ENCODE assay signal across 1 cellular context in the genomic region with DNA sequence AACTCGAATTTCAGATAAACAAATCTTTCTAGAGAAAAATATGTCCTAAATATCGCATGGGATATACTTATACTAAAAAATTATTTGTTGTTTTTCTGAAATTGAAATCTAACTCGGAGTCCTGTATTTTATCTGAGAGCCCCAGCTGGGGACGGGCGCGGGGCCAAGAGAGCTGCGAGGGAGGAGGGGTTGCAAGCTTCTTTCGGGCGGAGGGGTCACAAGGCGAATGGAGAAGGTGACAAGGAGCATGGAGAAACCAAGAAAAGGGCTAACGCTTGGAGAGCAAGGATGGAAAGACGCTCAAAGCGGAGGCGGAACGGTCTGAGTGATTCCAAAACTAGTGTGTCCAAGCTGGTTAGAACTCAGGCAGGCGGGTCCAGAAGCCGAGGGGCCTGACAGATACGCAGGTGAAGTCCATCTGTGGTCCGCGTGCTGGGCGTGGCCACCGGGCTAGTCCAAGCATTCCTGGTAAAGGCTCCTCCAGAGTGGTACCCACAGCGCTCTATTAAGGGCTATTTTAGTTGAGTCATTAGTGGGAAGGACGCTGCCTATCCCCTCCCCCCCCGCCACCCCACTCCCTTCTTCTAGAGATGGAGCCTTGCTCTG.
TF ChIP-seq lines count a peak whose summit lies in the region.

No MANE protein-coding gene starts in this region.

TF ChIP-seq in K562, 482 proteins besides CTCF, POLR2A, EP300 and RAD21 (continued from another document):
- no peak for TF ChIP-seq THAP12 (CRISPR knock-in tag; IDR thresholded peaks at IDR 0.05)
- TF ChIP-seq, protein P1, sequence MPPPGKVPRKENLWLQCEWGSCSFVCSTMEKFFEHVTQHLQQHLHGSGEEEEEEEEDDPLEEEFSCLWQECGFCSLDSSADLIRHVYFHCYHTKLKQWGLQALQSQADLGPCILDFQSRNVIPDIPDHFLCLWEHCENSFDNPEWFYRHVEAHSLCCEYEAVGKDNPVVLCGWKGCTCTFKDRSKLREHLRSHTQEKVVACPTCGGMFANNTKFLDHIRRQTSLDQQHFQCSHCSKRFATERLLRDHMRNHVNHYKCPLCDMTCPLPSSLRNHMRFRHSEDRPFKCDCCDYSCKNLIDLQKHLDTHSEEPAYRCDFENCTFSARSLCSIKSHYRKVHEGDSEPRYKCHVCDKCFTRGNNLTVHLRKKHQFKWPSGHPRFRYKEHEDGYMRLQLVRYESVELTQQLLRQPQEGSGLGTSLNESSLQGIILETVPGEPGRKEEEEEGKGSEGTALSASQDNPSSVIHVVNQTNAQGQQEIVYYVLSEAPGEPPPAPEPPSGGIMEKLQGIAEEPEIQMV (tag; conservative IDR thresholded peaks at IDR 0.05; ENCODE audit: low read depth) = peak; percentile 91
- TF ChIP-seq TAL1 (IDR thresholded peaks at IDR 0.05) = peak; percentile 62
